8 cellular contexts compared by ENCODE assay signal in the genomic region with DNA sequence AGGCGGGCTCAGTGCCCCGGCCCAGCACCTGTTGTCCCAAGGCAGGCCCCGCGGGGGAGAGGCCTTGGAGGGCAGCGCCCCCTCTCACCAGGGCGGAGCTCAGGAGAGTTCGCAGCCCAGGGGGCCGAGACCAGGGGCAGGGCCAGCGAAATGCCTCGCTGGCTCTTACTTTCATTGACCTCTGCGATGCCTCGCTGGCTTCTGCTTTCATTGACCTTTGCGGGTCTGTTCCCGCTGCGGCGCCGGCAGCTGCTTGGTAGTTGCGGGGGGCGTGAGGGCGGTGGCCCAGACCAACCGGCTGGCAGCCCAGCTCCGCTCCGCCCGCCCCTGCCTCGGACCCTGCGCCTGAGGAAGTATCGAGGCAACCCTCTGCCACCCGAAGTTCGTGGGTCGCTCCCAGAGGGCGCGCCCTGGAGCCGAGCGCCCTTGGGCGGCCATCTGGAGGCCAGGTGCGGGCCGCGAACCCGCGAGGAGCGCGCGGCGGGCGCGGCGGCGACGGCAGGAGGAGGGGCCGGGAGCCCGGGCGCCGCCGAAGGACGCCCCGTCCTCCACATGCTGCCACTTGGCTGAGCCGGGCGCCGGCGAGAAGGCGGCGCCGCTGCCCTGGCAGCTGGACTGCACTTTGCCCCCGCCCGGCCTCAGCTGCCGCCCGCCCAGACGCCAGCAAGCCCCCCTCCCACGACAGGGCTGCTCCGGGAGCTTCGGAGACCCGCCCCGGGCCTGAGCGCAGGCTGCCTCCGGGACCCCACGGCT.
DNase-seq lines count a peak whose midpoint lies in the region; ATAC-seq, FAIRE-seq and TF ChIP-seq lines count a peak whose summit lies in the region.

No MANE protein-coding gene starts in this region.

- ATAC-seq in HG03066 (IDR thresholded peaks at IDR 0.05; ENCODE audit: low read depth, unreplicated experiment) (peak; percentile 80), K562 (peak; percentile 83)

- peak overlapping the region; percentile 96 for H3K4me2 ChIP-seq in OCI-LY1 (ENCODE audit: low read length)
- peak overlapping the region; percentile 84 for H3K4me2 ChIP-seq in K562 (ENCODE audit: insufficient read depth, low read length)

- peak overlapping the region; percentile 64 for H3K9ac ChIP-seq in OCI-LY1 (ENCODE audit: low read length)
- H3K9ac ChIP-seq in K562 (ENCODE audit: insufficient read depth in 1 of 2, low read depth in 2 of 2, low read length in 2 of 2): peak overlapping the region; percentile 73 to 94

- DNase-seq in CMK (ENCODE audit: low read depth): peak; percentile 80
- DNase-seq in K562 (ENCODE audit: extremely low read depth in 1 of 4, low spot score in 3 of 4): peak; percentile 83 to 88 (median 84)
- DNase-seq in iPS-NIHi11 (ENCODE audit: low spot score): peak; percentile 86
- no peak for DNase-seq in skeletal muscle cell (ENCODE audit: low read depth)
- no peak for DNase-seq in cortex of kidney (lab: John Stamatoyannopoulos, UW)

- H3K79me2 ChIP-seq in OCI-LY1 (ENCODE audit: insufficient read depth, low read length) (no peaks in the 10 kb centered on the region), K562 (ENCODE audit: control insufficient read depth, insufficient read depth, low read length) (peaks cover 51% of the 10 kb centered on the region)

- no peaks in the 10 kb centered on the region for H3K9me1 ChIP-seq in K562 (ENCODE audit: control insufficient read depth, insufficient read depth, low read length)

- TF ChIP-seq POLR2A in GM18951 (IDR thresholded peaks at IDR 0.05; ENCODE audit: extremely low read depth, insufficient read depth, insufficient read length) (peak; percentile 59), K562 (conservative IDR thresholded peaks at IDR 0.05) (peak; percentile 71)

- peak; percentile 62 for TF ChIP-seq CTCF in OCI-LY1 (IDR thresholded peaks at IDR 0.05; ENCODE audit: low read length)
- peak; percentile 75 to 87 (median 77) for TF ChIP-seq CTCF in K562 (IDR thresholded peaks at IDR 0.05 in 2 of 3, conservative IDR thresholded peaks at IDR 0.05 in 1 of 3; ENCODE audit: insufficient read depth in 2 of 3, low read depth in 1 of 3, low read length in 3 of 3)

- TF ChIP-seq EP300 in K562 (IDR thresholded peaks at IDR 0.05; ENCODE audit: low read length): no peak

- in situ Hi-C loops in GM18951 (cut with MboI; ENCODE audit: low sequenced_read_pairs, unreplicated experiment) (loop anchor here (10.0 kb wide), 1 partner anchor 86 kb away; no protein-coding TSS in a partner anchor), K562 (cut with MboI) (no loop called here)

- H3K4me1 ChIP-seq in OCI-LY1 (ENCODE audit: insufficient read depth, low read length, severe bottlenecking): peaks cover 11% of the 10 kb centered on the region
- H3K4me1 ChIP-seq in K562 (replicated peaks in 1 of 2; ENCODE audit: control insufficient read depth in 2 of 2, insufficient read depth in 2 of 2, low read length in 2 of 2): peaks cover 14 to 17% of the 10 kb centered on the region in 2 experiments; a peak in 4 of 5 replicates

- no peak; a peak in 1 of 4 replicates for TF ChIP-seq RAD21 in K562 (CRISPR knock-in tag; conservative IDR thresholded peaks at IDR 0.05 in 1 of 2, IDR thresholded peaks at IDR 0.05 in 1 of 2)

- H2AFZ ChIP-seq in OCI-LY1 (ENCODE audit: low read length) (no peak overlapping the region; the same call in 1 of the 2 replicates), K562 (ENCODE audit: low read depth, low read length) (peak overlapping the region; percentile 81)

- H3F3A ChIP-seq in OCI-LY1 (ENCODE audit: insufficient read depth, low read length): no peaks in the 10 kb centered on the region

- FAIRE-seq in K562 (lab: Jason Lieb, UNC): peak; percentile 63

- H4K20me1 ChIP-seq in OCI-LY1 (ENCODE audit: insufficient read depth, low read length): no peaks in the 10 kb centered on the region
- no peaks in the 10 kb centered on the region; the same call in 1 of the 2 replicates for H4K20me1 ChIP-seq in K562 (replicated peaks; ENCODE audit: control insufficient read depth, insufficient read depth, low read length)

- intact Hi-C loops in K562 (cut with micrococcal nuclease): loop anchor here (1.0 to 10.0 kb wide), 5 partner anchors 91 to 396 kb away; partner anchors contain the start of genes HIBCH, ORMDL1 and PMS1

- H3K27ac ChIP-seq in OCI-LY1 (ENCODE audit: low read depth, low read length, poor library complexity, severe bottlenecking) (no peak overlapping the region), K562 (ENCODE audit: extremely low read depth, low read depth, low read length) (peak overlapping the region; percentile 84)

- H3K4me3 ChIP-seq in OCI-LY1 (ENCODE audit: low read depth, low read length, poor library complexity, severe bottlenecking) (peak overlapping the region; percentile 81), K562 (peak overlapping the region; percentile 75), skeletal muscle cell (ENCODE audit: low read depth, low read length) (peak overlapping the region; percentile 57)

- H3K9me2 ChIP-seq in OCI-LY1 (ENCODE audit: low read depth, low read length): no peaks in the 10 kb centered on the region

- POLR2A ChIA-PET in K562 (lab: Yijun Ruan, JAX): interaction anchor here (1.6 kb wide), 1 partner anchor 10 kb away, joined by 9 read pairs; no protein-coding TSS in a partner anchor

- no peaks in the 10 kb centered on the region for H3K36me3 ChIP-seq in OCI-LY1 (ENCODE audit: insufficient read depth, low read length)
- H3K36me3 ChIP-seq in K562 (ENCODE audit: control insufficient read depth, insufficient read depth, low read length): peaks cover 18% of the 10 kb centered on the region

- H3K9me3 ChIP-seq in OCI-LY1 (ENCODE audit: low read length): no peaks in the 10 kb centered on the region
- H3K9me3 ChIP-seq in K562 (replicated peaks; ENCODE audit: control insufficient read depth, insufficient read depth, low read depth, low read length): no peaks in the 10 kb centered on the region

- H3K27me3 ChIP-seq in OCI-LY1 (ENCODE audit: insufficient read depth, low read length) (no peaks in the 10 kb centered on the region), K562 (ENCODE audit: control insufficient read depth in 2 of 2, insufficient read depth in 2 of 2, low read length in 2 of 2) (no peaks in the 10 kb centered on the region)

- BruUV-seq in K562 (replicated peaks; lab: Mats Ljungman, UMichigan): no TSS peak

- CTCF ChIA-PET in K562 (lab: Yijun Ruan, JAX; ENCODE audit: low intra/inter-chr PET ratio): interaction anchor here (0.6 to 1.6 kb wide), 4 partner anchors 89 to 519 kb away, joined by 3 to 7 read pairs (median 4); partner anchors contain the start of gene ASNSD1

- WGBS in K562 (ENCODE audit: insufficient coverage, low coverage, missing lambda C conversion rate): 2% methylated on average over 22 of the region's 76 CpGs

TF ChIP-seq in K562, 482 proteins besides CTCF, POLR2A, EP300 and RAD21 (continues in another document):
- peak; percentile 58; the same call in 1 of the 2 replicates for TF ChIP-seq L3MBTL2 (IDR thresholded peaks at IDR 0.05)
- no peak for TF ChIP-seq NCOA6 (IDR thresholded peaks at IDR 0.05)
- peak; percentile 91; the same call in 1 of the 2 replicates for TF ChIP-seq XRCC5 (IDR thresholded peaks at IDR 0.05; ENCODE audit: low read depth, low read length)
- TF ChIP-seq CXXC5 (CRISPR knock-in tag; IDR thresholded peaks at IDR 0.05): peak; percentile 53
- TF ChIP-seq NCOA4 (IDR thresholded peaks at IDR 0.05; ENCODE audit: partially characterized antibody): no peak
- TF ChIP-seq MTA1 (IDR thresholded peaks at IDR 0.05; ENCODE audit: borderline replicate concordance): 0 out of 2 replicates have a peak, but pooled peaks have one; percentile 35
- TF ChIP-seq, protein P1, sequence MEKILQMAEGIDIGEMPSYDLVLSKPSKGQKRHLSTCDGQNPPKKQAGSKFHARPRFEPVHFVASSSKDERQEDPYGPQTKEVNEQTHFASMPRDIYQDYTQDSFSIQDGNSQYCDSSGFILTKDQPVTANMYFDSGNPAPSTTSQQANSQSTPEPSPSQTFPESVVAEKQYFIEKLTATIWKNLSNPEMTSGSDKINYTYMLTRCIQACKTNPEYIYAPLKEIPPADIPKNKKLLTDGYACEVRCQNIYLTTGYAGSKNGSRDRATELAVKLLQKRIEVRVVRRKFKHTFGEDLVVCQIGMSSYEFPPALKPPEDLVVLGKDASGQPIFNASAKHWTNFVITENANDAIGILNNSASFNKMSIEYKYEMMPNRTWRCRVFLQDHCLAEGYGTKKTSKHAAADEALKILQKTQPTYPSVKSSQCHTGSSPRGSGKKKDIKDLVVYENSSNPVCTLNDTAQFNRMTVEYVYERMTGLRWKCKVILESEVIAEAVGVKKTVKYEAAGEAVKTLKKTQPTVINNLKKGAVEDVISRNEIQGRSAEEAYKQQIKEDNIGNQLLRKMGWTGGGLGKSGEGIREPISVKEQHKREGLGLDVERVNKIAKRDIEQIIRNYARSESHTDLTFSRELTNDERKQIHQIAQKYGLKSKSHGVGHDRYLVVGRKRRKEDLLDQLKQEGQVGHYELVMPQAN (IDR thresholded peaks at IDR 0.05; ENCODE audit: borderline replicate concordance): 0 out of 2 replicates have a peak, but pooled peaks have one; percentile 34
- TF ChIP-seq KLF6 (CRISPR knock-in tag; IDR thresholded peaks at IDR 0.05; ENCODE audit: borderline replicate concordance): 0 out of 2 replicates have a peak, but pooled peaks have one; percentile 27
- no peak for TF ChIP-seq KAT2B (IDR thresholded peaks at IDR 0.05; ENCODE audit: low read depth, low read length)
- no peak for TF ChIP-seq SMAD2 (IDR thresholded peaks at IDR 0.05; ENCODE audit: low read depth, low read length)
- TF ChIP-seq ZNF766 (CRISPR knock-in tag; conservative IDR thresholded peaks at IDR 0.05): 0 out of 2 replicates have a peak, but pooled peaks have one; percentile 24
- TF ChIP-seq HMG20B (CRISPR knock-in tag; IDR thresholded peaks at IDR 0.05): no peak
- 0 out of 2 replicates have a peak, but pooled peaks have one; percentile 44 for TF ChIP-seq NBN (IDR thresholded peaks at IDR 0.05; ENCODE audit: low read depth)
- TF ChIP-seq, protein P2, sequence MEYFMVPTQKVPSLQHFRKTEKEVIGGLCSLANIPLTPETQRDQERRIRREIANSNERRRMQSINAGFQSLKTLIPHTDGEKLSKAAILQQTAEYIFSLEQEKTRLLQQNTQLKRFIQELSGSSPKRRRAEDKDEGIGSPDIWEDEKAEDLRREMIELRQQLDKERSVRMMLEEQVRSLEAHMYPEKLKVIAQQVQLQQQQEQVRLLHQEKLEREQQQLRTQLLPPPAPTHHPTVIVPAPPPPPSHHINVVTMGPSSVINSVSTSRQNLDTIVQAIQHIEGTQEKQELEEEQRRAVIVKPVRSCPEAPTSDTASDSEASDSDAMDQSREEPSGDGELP (CRISPR knock-in tag; IDR thresholded peaks at IDR 0.05; ENCODE audit: borderline replicate concordance): peak; percentile 87; the same call in 1 of the 2 replicates
- TF ChIP-seq CBX1 (IDR thresholded peaks at IDR 0.05; ENCODE audit: low read depth): peak; percentile 70; the same call in 1 of the 2 replicates
- peak; percentile 29 for TF ChIP-seq FIP1L1 (IDR thresholded peaks at IDR 0.05; ENCODE audit: low read depth, low read length, poor library complexity, severe bottlenecking)
- no peak for TF ChIP-seq ZNF75A (CRISPR knock-in tag; IDR thresholded peaks at IDR 0.05)
- no peak for TF ChIP-seq HDAC3 (IDR thresholded peaks at IDR 0.05; ENCODE audit: borderline replicate concordance, partially characterized antibody)

Comparison
In these comparisons a context has a peak if more than half of its experiments do, and no peak if none do; other contexts are left out.
1. DNase-seq: peak in CMK (single experiment), K562 (4 of 4) and iPS-NIHi11 (single experiment); none in skeletal muscle cell (single experiment) and cortex of kidney (single experiment).
2. Peak in every context shown above with its lines, with median percentiles within 50 percentile points of each other: H3K4me3 ChIP-seq.